Comparison of ENCODE assay signal across 10 cellular contexts in the genomic region with DNA sequence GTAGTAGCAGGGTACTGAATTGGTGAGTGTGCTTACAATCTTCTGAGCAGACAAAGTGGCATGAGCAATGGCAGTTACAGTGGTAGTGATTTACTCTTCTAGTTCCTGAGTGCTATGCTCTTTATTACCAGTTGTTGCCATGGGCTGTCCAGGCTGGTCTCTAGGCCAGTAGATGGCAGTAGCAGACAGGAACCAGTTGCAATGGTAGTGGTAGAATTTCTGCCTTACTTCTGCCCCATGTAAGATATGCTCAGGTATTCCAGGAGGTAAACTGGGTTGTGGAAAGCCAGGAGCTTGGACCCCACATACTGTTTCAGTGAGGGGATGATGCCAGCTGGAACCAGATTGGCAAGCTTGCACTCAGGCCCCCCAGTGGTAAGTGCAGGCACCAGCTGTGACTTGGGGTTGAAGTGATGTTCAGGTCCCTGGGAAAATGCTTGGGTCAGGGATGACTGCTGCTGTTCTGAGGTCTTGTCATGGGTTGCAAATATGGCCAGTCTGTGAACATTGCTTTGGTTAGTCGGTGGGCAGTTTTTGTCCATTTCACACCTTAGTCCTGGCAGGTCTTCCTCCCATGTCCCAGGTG.
DNase-seq lines count a peak whose midpoint lies in the region; ATAC-seq and TF ChIP-seq lines count a peak whose summit lies in the region.
"Had no signal": no experiment of that assay in that cellular context is flagged by ENCODE, and none has a peak within 500 bp of the region (broad histone marks: within the 10 kb centered on the region; RNA-seq: fewer than 3 reads in every experiment).

No MANE protein-coding gene starts in this region.

- H3K36me3 ChIP-seq in osteoblast (ENCODE audit: insufficient read depth, low read length) (no peaks in the 10 kb centered on the region), uterus (no peaks in the 10 kb centered on the region)

- H3K79me2 ChIP-seq in osteoblast (ENCODE audit: insufficient read depth, low read length), result no peaks in the 10 kb centered on the region

- no peaks in the 10 kb centered on the region for H3K27me3 ChIP-seq in osteoblast (ENCODE audit: insufficient read depth, low read length)
- H3K27me3 ChIP-seq in uterus, result no peaks in the 10 kb centered on the region

- DNase-seq in NCI-H2196 (lab: John Stamatoyannopoulos, UW; ENCODE audit: unreplicated experiment) (peak; percentile 0), NCI-H2196 treated with DMSO at 0.1 percent for 48 hours (lab: John Stamatoyannopoulos, UW; ENCODE audit: unreplicated experiment) (no peak), osteoblast (ENCODE audit: insufficient read length, low spot score, missing footprints) (no peak), NCI-H2227 treated with DMSO at 0.1 percent for 48 hours (lab: John Stamatoyannopoulos, UW) (no peak), uterus (no peak)
- DNase-seq in Jurkat, Clone E6-1 (ENCODE audit: low read depth, low spot score), result peak; percentile 24
- DNase-seq in activated naive CD4-positive, alpha-beta T cell treated with anti-CD3 and anti-CD28 coated beads, Interleukin-2, amount 50 U/mL, for 72 hours (ENCODE audit: low spot score in 2 of 2), result no peak
- no peak for DNase-seq in central memory CD4-positive, alpha-beta T cell

- peak; percentile 42 for TF ChIP-seq CTCF in osteoblast (IDR thresholded peaks at IDR 0.05; ENCODE audit: extremely low read depth, low read depth, low read length)
- no peak for TF ChIP-seq CTCF in uterus (IDR thresholded peaks at IDR 0.05)

- H3K9me3 Mint-ChIP-seq in activated naive CD4-positive, alpha-beta T cell treated with anti-CD3 and anti-CD28 coated beads, Interleukin-2, amount 50 U/mL, for 72 hours, result peaks cover 0 to 4% of the 10 kb centered on the region in 2 donors

- no peak overlapping the region for H3K4me2 ChIP-seq in osteoblast (ENCODE audit: insufficient read depth, low read length)

- H3K9me3 ChIP-seq in osteoblast (ENCODE audit: low read depth, low read length), result no peaks in the 10 kb centered on the region
- H3K9me3 ChIP-seq in uterus, result no peaks in the 10 kb centered on the region

- ATAC-seq in activated naive CD4-positive, alpha-beta T cell treated with anti-CD3 and anti-CD28 coated beads, Interleukin-2, amount 50 U/mL, for 72 hours, result peak; percentile 39 to 44

- no peaks in the 10 kb centered on the region for H3K36me3 Mint-ChIP-seq in activated naive CD4-positive, alpha-beta T cell treated with anti-CD3 and anti-CD28 coated beads, Interleukin-2, amount 50 U/mL, for 72 hours

- TF ChIP-seq POLR2A in uterus (IDR thresholded peaks at IDR 0.05), result no peak

- H3K27ac ChIP-seq in osteoblast (ENCODE audit: low read depth, low read length) (no peak overlapping the region), uterus (no peak overlapping the region)

- H4K20me1 ChIP-seq in osteoblast (ENCODE audit: insufficient read depth, low read length), result no peaks in the 10 kb centered on the region

- H2AFZ ChIP-seq in osteoblast (ENCODE audit: low read length), result no peak overlapping the region

- intact Hi-C loops in uterus (cut with DNase I; ENCODE audit: low total_unique reads), result no loop called here

- no peak overlapping the region for H3K4me3 ChIP-seq in Jurkat, Clone E6-1 (ENCODE audit: low read length)
- H3K4me3 ChIP-seq in osteoblast (ENCODE audit: insufficient read depth, low read length) (no peak overlapping the region), uterus (no peak overlapping the region)

- H3K4me1 ChIP-seq in osteoblast (ENCODE audit: insufficient read depth, low read length), result no peaks in the 10 kb centered on the region
- H3K4me1 ChIP-seq in uterus, result no peaks in the 10 kb centered on the region

- H3K27ac Mint-ChIP-seq in activated naive CD4-positive, alpha-beta T cell treated with anti-CD3 and anti-CD28 coated beads, Interleukin-2, amount 50 U/mL, for 72 hours, result no peak overlapping the region
- H3K27ac Mint-ChIP-seq: B cell; stimulated activated naive CD8-positive, alpha-beta T cell treated with anti-CD3 and anti-CD28 coated beads, Interleukin-15, Interleukin-2, amounts not matched to agents 100 ng/mL and 50 ng/mL, for 24 hours had no signal

Comparison
In these comparisons a context has a peak if more than half of its experiments do, and no peak if none do; other contexts are left out.
1. DNase-seq: peak in NCI-H2196 (single experiment) and Jurkat, Clone E6-1 (single experiment); none in NCI-H2196 treated with DMSO at 0.1 percent for 48 hours (single experiment), activated naive CD4-positive, alpha-beta T cell treated with anti-CD3 and anti-CD28 coated beads, Interleukin-2, amount 50 U/mL, for 72 hours (0 of 2), osteoblast (single experiment), NCI-H2227 treated with DMSO at 0.1 percent for 48 hours (single experiment), uterus (0 of 2) and central memory CD4-positive, alpha-beta T cell (single experiment).